In genomic region chr18:46477425-46478011, GRCh38 we compare ENCODE assay signal across 20 cellular contexts.
"Had no signal": no experiment of that assay in that cellular context is flagged by ENCODE, and none has a peak within 500 bp of the region (broad histone marks: within the 10 kb centered on the region; RNA-seq: fewer than 3 reads in every experiment).

No MANE protein-coding gene starts in this region.

- DNase-seq: activated gamma-delta T cell treated with Interleukin-2 at 50 U/mL for 16 hours; activated T-cell treated with anti-CD3 and anti-CD28 coated beads, Interleukin-2, amount 50 U/mL, for 1 hour; anterior cingulate cortex; body of pancreas; cortex of kidney; effector CD4-positive, alpha-beta T cell; foreskin keratinocyte; kidney; lower lobe of right lung; naive thymus-derived CD4-positive, alpha-beta T cell; small intestine; stimulated activated CD4-positive, alpha-beta T cell treated with anti-CD3 and anti-CD28 coated beads, Interleukin-2, amount 100 ng/mL, for 24 hours; stomach; transverse colon had no signal

- H3K9me3 ChIP-seq: body of pancreas, suprapubic skin had no signal

- H3K36me3 Mint-ChIP-seq: activated naive CD4-positive, alpha-beta T cell treated with anti-CD3 and anti-CD28 coated beads, Interleukin-2, amount 50 U/mL, for 24 hours; naive thymus-derived CD4-positive, alpha-beta T cell; stimulated activated memory B cell treated with anti-CD40 and anti-IgM and Interleukin-4, amounts not matched to agents 10 μg/mL and 1 μg/mL and 100 μg/mL, for 72 hours had no signal

- H3K27ac Mint-ChIP-seq: activated naive CD4-positive, alpha-beta T cell treated with anti-CD3 and anti-CD28 coated beads, Interleukin-2, amount 50 U/mL, for 24 hours; naive thymus-derived CD4-positive, alpha-beta T cell; stimulated activated memory B cell treated with anti-CD40 and anti-IgM and Interleukin-4, amounts not matched to agents 10 μg/mL and 1 μg/mL and 100 μg/mL, for 72 hours had no signal

- H3K36me3 ChIP-seq: cardiac muscle cell, lower lobe of right lung, stomach, suprapubic skin, transverse colon had no signal

- H3K4me1 ChIP-seq: body of pancreas, foreskin keratinocyte, lower lobe of right lung, stomach, transverse colon had no signal

- ATAC-seq: body of pancreas; foreskin keratinocyte; lower lobe of right lung; naive thymus-derived CD4-positive, alpha-beta T cell; sciatic nerve; stimulated activated memory B cell treated with anti-CD40 and anti-IgM and Interleukin-4, amounts not matched to agents 10 μg/mL and 1 μg/mL and 100 μg/mL, for 72 hours had no signal

- H3K27me3 ChIP-seq: body of pancreas, cardiac muscle cell, suprapubic skin, transverse colon had no signal

- H3K4me3 ChIP-seq: body of pancreas, cardiac muscle cell, lower lobe of right lung, stomach, suprapubic skin, transverse colon had no signal

- H3K4me3 Mint-ChIP-seq: activated naive CD4-positive, alpha-beta T cell treated with anti-CD3 and anti-CD28 coated beads, Interleukin-2, amount 50 U/mL, for 24 hours; naive thymus-derived CD4-positive, alpha-beta T cell; neural crest cell; stimulated activated memory B cell treated with anti-CD40 and anti-IgM and Interleukin-4, amounts not matched to agents 10 μg/mL and 1 μg/mL and 100 μg/mL, for 72 hours had no signal

- H3K9me3 Mint-ChIP-seq: activated naive CD4-positive, alpha-beta T cell treated with anti-CD3 and anti-CD28 coated beads, Interleukin-2, amount 50 U/mL, for 24 hours; neural crest cell had no signal

- H3K27ac ChIP-seq: body of pancreas, cardiac muscle cell, foreskin keratinocyte, lower lobe of right lung, stomach, suprapubic skin, transverse colon had no signal

- H3K4me1 Mint-ChIP-seq: stimulated activated memory B cell treated with anti-CD40 and anti-IgM and Interleukin-4, amounts not matched to agents 10 μg/mL and 1 μg/mL and 100 μg/mL, for 72 hours had no signal
